Comparison of ENCODE assay signal across 29 cellular contexts in genomic region chr5:51202161-51202560, GRCh38.
"Had no signal": no experiment of that assay in that cellular context is flagged by ENCODE, and none has a peak within 500 bp of the region (broad histone marks: within the 10 kb centered on the region; RNA-seq: fewer than 3 reads in every experiment).

No MANE protein-coding gene starts in this region.

- ATAC-seq: left colon; sciatic nerve; stimulated activated naive CD8-positive, alpha-beta T cell treated with anti-CD3 and anti-CD28 coated beads, Interleukin-15, Interleukin-2, amounts not matched to agents 100 U/mL and 50 U/mL, for 24 hours; T-helper 17 cell had no signal

- DNase-seq: activated CD4-positive, alpha-beta memory T cell treated with anti-CD3 and anti-CD28 coated beads, Interleukin-2, amount 10 ng/mL, durations not matched to agents 7 days and 5 days; activated CD4-positive, alpha-beta T cell treated with anti-CD3 and anti-CD28 coated beads, Interleukin-2, amount 10 ng/mL, durations not matched to agents 24 days and 14 days; activated CD4-positive, CD25-positive, alpha-beta regulatory T cell treated with anti-CD3 and anti-CD28 coated beads, Interleukin-2, amount 50 U/mL, for 72 hours; activated CD8-positive, alpha-beta memory T cell treated with anti-CD3 and anti-CD28 coated beads, Interleukin-2, amount 50 U/mL, for 48 hours; activated gamma-delta T cell treated with Interleukin-2 at 50 U/mL for 16 hours; activated naive CD4-positive, alpha-beta T cell treated with anti-CD3 and anti-CD28 coated beads, Interleukin-2, amount 50 U/mL, for 16 hours; activated T-cell treated with anti-CD3 and anti-CD28 coated beads, Interleukin-2, amount 50 U/mL, for 24 hours; amniotic stem cell; cerebellar nuclear complex; colonic mucosa; effector memory CD4-positive, alpha-beta T cell; erythroblast; head of caudate nucleus; hippocampal formation; kidney; left colon; naive B cell; nephron progenitor cell; ovary; retina; stimulated activated CD4-positive, alpha-beta T cell treated with anti-CD3 and anti-CD28 coated beads, Interleukin-12 subunit alpha, Interleukin-12 subunit beta, amount 100 ng/mL, for 4 hours; stimulated activated CD4-positive, alpha-beta T cell treated with anti-CD3 and anti-CD28 coated beads, Interleukin-4, amount 100 ng/mL, for 1 hour; stimulated activated naive CD8-positive, alpha-beta T cell treated with anti-CD3 and anti-CD28 coated beads, Interleukin-15, Interleukin-2, amounts not matched to agents 100 U/mL and 50 U/mL, for 24 hours; T-helper 17 cell; testis; trophoblast cell had no signal

- H3K27me3 ChIP-seq: colonic mucosa, ovary, testis had no signal

- H3K27ac ChIP-seq: colonic mucosa, ovary, prostate gland, skin epidermis, testis had no signal

- H3K4me1 ChIP-seq: colonic mucosa, prostate gland, testis had no signal
